9 cellular contexts compared by ENCODE assay signal in genomic region chr12:52495385-52495784, GRCh38. TPM values are rescaled to one million over a fixed set of nuclear protein-coding genes. Genes with fewer than 3 reads are reported as not detected.
DNase-seq lines count a peak whose midpoint lies in the region; ATAC-seq and TF ChIP-seq lines count a peak whose summit lies in the region.
"Had no signal": no experiment of that assay in that cellular context is flagged by ENCODE, and none has a peak within 500 bp of the region (broad histone marks: within the 10 kb centered on the region; RNA-seq: fewer than 3 reads in every experiment).

No MANE protein-coding gene starts in this region.

- no peaks in the 10 kb centered on the region for H3K36me3 ChIP-seq in PC-9 (ENCODE audit: low read depth)

- no peak overlapping the region for H3K4me3 Mint-ChIP-seq in activated T-cell treated with anti-CD3 and anti-CD28 coated beads, Interleukin-2, amount 50 U/mL, for 24 hours

- ATAC-seq in HG03432 (IDR thresholded peaks at IDR 0.05; ENCODE audit: unreplicated experiment): no peak

- no peak overlapping the region for H2AFZ ChIP-seq in PC-9

- no TSS peak for BruUV-seq in PC-9 (replicated peaks; lab: Mats Ljungman, UMichigan)

- POLR2A ChIA-PET in PC-9 (lab: Charles Lee; ENCODE audit: unreplicated experiment): interaction anchor here (0.5 to 0.7 kb wide), 5 partner anchors 50 to 379 kb away, joined by 3 to 5 read pairs (median 3); partner anchors contain the start of gene KRT7

- no peaks in the 10 kb centered on the region for H3K9me3 Mint-ChIP-seq in activated T-cell treated with anti-CD3 and anti-CD28 coated beads, Interleukin-2, amount 50 U/mL, for 24 hours

- peak overlapping the region; percentile 57 for H3K4me2 ChIP-seq in PC-9

- DNase-seq in Caki2 (ENCODE audit: low read depth): peak; percentile 6
- peak; percentile 55 for DNase-seq in NCI-H1092 (lab: John Stamatoyannopoulos, UW)
- DNase-seq in PC-9: peak in 1 of 2 experiments; percentile 51
- DNase-seq in kidney glomerular epithelial cell (lab: John Stamatoyannopoulos, UW): peak; percentile 54
- DNase-seq in activated T-cell treated with anti-CD3 and anti-CD28 coated beads, Interleukin-2, amount 50 U/mL, for 24 hours: no peak
- no peak for DNase-seq in activated naive CD4-positive, alpha-beta T cell treated with anti-CD3 and anti-CD28 coated beads, Interleukin-2, amount 50 U/mL, for 16 hours
- DNase-seq in GM20000 (ENCODE audit: low spot score): no peak
- DNase-seq: KG1 had no signal

- H3F3A ChIP-seq in PC-9 (ENCODE audit: insufficient read depth, low read depth): peaks cover 20% of the 10 kb centered on the region; the same call in 1 of the 2 replicates

- no peak overlapping the region for H3K27ac Mint-ChIP-seq in activated T-cell treated with anti-CD3 and anti-CD28 coated beads, Interleukin-2, amount 50 U/mL, for 24 hours

- H3K27me3 Mint-ChIP-seq in activated T-cell treated with anti-CD3 and anti-CD28 coated beads, Interleukin-2, amount 50 U/mL, for 24 hours: peaks cover 33% of the 10 kb centered on the region

- H3K4me1 ChIP-seq in PC-9 (replicated peaks; ENCODE audit: insufficient read depth): peaks cover 41% of the 10 kb centered on the region

- no peaks in the 10 kb centered on the region for H3K27me3 ChIP-seq in PC-9 (ENCODE audit: insufficient read depth, low read depth)

- H3K79me2 ChIP-seq in PC-9 (ENCODE audit: low read depth): no peaks in the 10 kb centered on the region

- H3K4me3 ChIP-seq in PC-9: no peak overlapping the region

- no peaks in the 10 kb centered on the region for H3K36me3 Mint-ChIP-seq in activated T-cell treated with anti-CD3 and anti-CD28 coated beads, Interleukin-2, amount 50 U/mL, for 24 hours (ENCODE audit: low read depth)

- H4K20me1 ChIP-seq in PC-9 (ENCODE audit: insufficient read depth): no peaks in the 10 kb centered on the region

- intact Hi-C loops in PC-9 (cut with micrococcal nuclease; ENCODE audit: unreplicated experiment): loop anchor here (2.0 kb wide), 2 partner anchors 53 to 375 kb away; no protein-coding TSS in a partner anchor

- H3K9me3 ChIP-seq in PC-9 (ENCODE audit: insufficient read depth, low read depth): 0 out of 2 replicates have a peak, but pooled peaks cover 3% of the 10 kb centered on the region

- in situ Hi-C loops in Caki2 (cut with HindIII; ENCODE audit: low pct_unique_long_range_greater_than_20kb, low sequenced_read_pairs): no loop called here

- no peaks in the 10 kb centered on the region for H3K9me2 ChIP-seq in PC-9 (ENCODE audit: insufficient read depth)

- no peak for TF ChIP-seq CTCF in PC-9 (conservative IDR thresholded peaks at IDR 0.05)
- no peak for TF ChIP-seq CTCF in GM20000 (IDR thresholded peaks at IDR 0.05; ENCODE audit: extremely low read depth, missing control alignments)

- H3K27ac ChIP-seq in PC-9: no peak overlapping the region

- H3K4me1 Mint-ChIP-seq in activated T-cell treated with anti-CD3 and anti-CD28 coated beads, Interleukin-2, amount 50 U/mL, for 24 hours (ENCODE audit: low read depth): peaks cover 3% of the 10 kb centered on the region

- CTCF ChIA-PET in PC-9 (lab: Charles Lee): interaction anchor here (0.6 to 1.3 kb wide), 5 partner anchors 10 to 375 kb away, joined by 3 to 5 read pairs (median 3); partner anchors contain the start of gene KRT5

RNA-seq across cellular contexts. Expression of gene KRT6A, which starts 2.3 kb away (rescaled TPM):
- total RNA-seq in Caki2 (2014; rRNA removed; shearing (Covaris generic); ENCODE audit: low replicate concordance): not detected in 2 replicates
- 55.9 and 87.5 TPM in 2 replicates for total RNA-seq in PC-9 (2021)

RNA-seq across cellular contexts. Expression of gene KRT6C, which starts 21.8 kb away (rescaled TPM):
- total RNA-seq in Caki2 (2014; rRNA removed; shearing (Covaris generic); ENCODE audit: low replicate concordance): not detected in 2 replicates
- total RNA-seq in PC-9 (2021): not detected in 2 replicates

RNA-seq across cellular contexts. Expression of gene KRT5, which starts 24.8 kb away (rescaled TPM):
- total RNA-seq in Caki2 (2014; rRNA removed; shearing (Covaris generic); ENCODE audit: low replicate concordance): not detected in 2 replicates
- 89.7 and 134 TPM in 2 replicates for total RNA-seq in PC-9 (2021)

RNA-seq across cellular contexts. Expression of gene KRT6B, which starts 43.4 kb away (rescaled TPM):
- not detected in 2 replicates for total RNA-seq in Caki2 (2014; rRNA removed; shearing (Covaris generic); ENCODE audit: low replicate concordance)
- total RNA-seq in PC-9 (2021): 0.98 and 1.1 TPM in 2 replicates

RNA-seq across cellular contexts. Expression of gene KRT71, which starts 57.6 kb away (rescaled TPM):
- not detected in 2 replicates for total RNA-seq in Caki2 (2014; rRNA removed; shearing (Covaris generic); ENCODE audit: low replicate concordance)
- total RNA-seq in PC-9 (2021): not detected in 2 replicates

Comparison
In these comparisons a context has a peak if more than half of its experiments do, and no peak if none do; other contexts are left out.
1. DNase-seq: peak in Caki2 (single experiment), NCI-H1092 (single experiment) and kidney glomerular epithelial cell (single experiment); none in activated T-cell treated with anti-CD3 and anti-CD28 coated beads, Interleukin-2, amount 50 U/mL, for 24 hours (single experiment), activated naive CD4-positive, alpha-beta T cell treated with anti-CD3 and anti-CD28 coated beads, Interleukin-2, amount 50 U/mL, for 16 hours (single experiment) and GM20000 (single experiment).
2. RNA of gene KRT6A, which starts 2.3 kb away (total RNA-seq): 55.9 to 87.5 TPM in PC-9; not detected in Caki2; every median in the first group is over 10 times any median in the second.
3. RNA of gene KRT5, which starts 24.8 kb away (total RNA-seq): 89.7 to 134 TPM in PC-9; not detected in Caki2; every median in the first group is over 10 times any median in the second.